ENCODE assay signal across 28 cellular contexts in genomic region chr5:175868996-175869638, GRCh38. TPM values are rescaled to one million over a fixed set of nuclear protein-coding genes. Genes with fewer than 3 reads are reported as not detected.
"Had no signal": no experiment of that assay in that cellular context is flagged by ENCODE, and none has a peak within 500 bp of the region (broad histone marks: within the 10 kb centered on the region; RNA-seq: fewer than 3 reads in every experiment).

No MANE protein-coding gene starts in this region.

- H3K36me3 ChIP-seq: heart left ventricle, neutrophil, sigmoid colon, tibial nerve, upper lobe of right lung, vagina had no signal

- ATAC-seq: heart left ventricle; naive thymus-derived CD4-positive, alpha-beta T cell; stimulated activated naive B cell treated with anti-CD40 and anti-IgM and Interleukin-4, amounts not matched to agents 10 μg/mL and 1 μg/mL and 100 μg/mL, for 72 hours; stimulated activated naive CD8-positive, alpha-beta T cell treated with anti-CD3 and anti-CD28 coated beads, Interleukin-15, amount 100 ng/mL, for 72 hours; upper lobe of right lung had no signal

- H3K27ac ChIP-seq: heart left ventricle, neutrophil, sigmoid colon, skin epidermis, testis, tibial nerve, upper lobe of right lung, vagina had no signal

- H3K4me1 ChIP-seq: upper lobe of right lung had no signal

- DNase-seq: dorsolateral prefrontal cortex; effector CD8-positive, alpha-beta T cell; heart left ventricle; hippocampal formation; mammary epithelial cell; naive thymus-derived CD4-positive, alpha-beta T cell; nephron progenitor cell; posterior cingulate gyrus; sigmoid colon; stimulated activated CD4-positive, alpha-beta T cell treated with anti-CD3 and anti-CD28 coated beads, Interleukin-2, amount 100 ng/mL, for 24 hours; stimulated activated CD4-positive, alpha-beta T cell treated with anti-CD3 and anti-CD28 coated beads, Interleukin-4, amount 100 ng/mL, for 4 hours; stimulated activated naive B cell treated with anti-CD40 and anti-IgM and Interleukin-4, amounts not matched to agents 10 μg/mL and 1 μg/mL and 100 μg/mL, for 72 hours; stimulated activated naive CD8-positive, alpha-beta T cell treated with anti-CD3 and anti-CD28 coated beads, Interleukin-15, amount 100 ng/mL, for 72 hours; testis; upper lobe of right lung had no signal

- H3K4me3 Mint-ChIP-seq: naive thymus-derived CD4-positive, alpha-beta T cell; nephron progenitor cell; stimulated activated naive B cell treated with anti-CD40 and anti-IgM and Interleukin-4, amounts not matched to agents 10 μg/mL and 1 μg/mL and 100 μg/mL, for 72 hours; stimulated activated naive CD8-positive, alpha-beta T cell treated with anti-CD3 and anti-CD28 coated beads, Interleukin-15, amount 100 ng/mL, for 72 hours had no signal

- H3K9me3 ChIP-seq: heart left ventricle, neutrophil, sigmoid colon, testis, tibial nerve, upper lobe of right lung, vagina had no signal

- H3K4me3 ChIP-seq: dorsolateral prefrontal cortex, heart left ventricle, sigmoid colon, skin epidermis, testis, tibial nerve, upper lobe of right lung, vagina had no signal

- H3K27ac Mint-ChIP-seq: naive thymus-derived CD4-positive, alpha-beta T cell; nephron progenitor cell; stimulated activated naive B cell treated with anti-CD40 and anti-IgM and Interleukin-4, amounts not matched to agents 10 μg/mL and 1 μg/mL and 100 μg/mL, for 72 hours; stimulated activated naive CD8-positive, alpha-beta T cell treated with anti-CD3 and anti-CD28 coated beads, Interleukin-15, amount 100 ng/mL, for 72 hours had no signal

- H3K36me3 Mint-ChIP-seq: stimulated activated naive B cell treated with anti-CD40 and anti-IgM and Interleukin-4, amounts not matched to agents 10 μg/mL and 1 μg/mL and 100 μg/mL, for 72 hours had no signal

- H3K9me3 Mint-ChIP-seq: nephron progenitor cell; stimulated activated naive B cell treated with anti-CD40 and anti-IgM and Interleukin-4, amounts not matched to agents 10 μg/mL and 1 μg/mL and 100 μg/mL, for 72 hours; stimulated activated naive CD8-positive, alpha-beta T cell treated with anti-CD3 and anti-CD28 coated beads, Interleukin-15, amount 100 ng/mL, for 72 hours had no signal

- H3K27me3 ChIP-seq: testis had no signal

RNA-seq across cellular contexts. Expression of gene CPLX2, which starts 2.3 kb away (rescaled TPM):
- total RNA-seq: fibroblast of lung; glomerular endothelial cell; heart left ventricle; kidney epithelial cell; lower leg skin; mammary epithelial cell; mesenteric fat pad; mononuclear cell; naive thymus-derived CD4-positive, alpha-beta T cell; osteocyte; pulmonary artery endothelial cell; subcutaneous adipose tissue; tibial nerve; upper lobe of right lung had no signal
- polyA plus RNA-seq: heart left ventricle; mammary epithelial cell; naive thymus-derived CD4-positive, alpha-beta T cell had no signal
